In genomic region chr7:121489440-121489839, GRCh38 we compare ENCODE assay signal across 24 cellular contexts.
"Had no signal": no experiment of that assay in that cellular context is flagged by ENCODE, and none has a peak within 500 bp of the region (broad histone marks: within the 10 kb centered on the region; RNA-seq: fewer than 3 reads in every experiment).

No MANE protein-coding gene starts in this region.

- H3K4me3 Mint-ChIP-seq: mesothelial cell of epicardium; naive B cell; naive thymus-derived CD8-positive, alpha-beta T cell had no signal

- H3K4me3 ChIP-seq: coronary artery, dorsolateral prefrontal cortex, esophagus muscularis mucosa, gastrocnemius medialis, heart right ventricle, left lung, lower lobe of right lung, mucosa of descending colon had no signal

- H3K36me3 Mint-ChIP-seq: mesothelial cell of epicardium; naive B cell; naive thymus-derived CD8-positive, alpha-beta T cell had no signal

- H3K27me3 ChIP-seq: dorsolateral prefrontal cortex, esophagus muscularis mucosa, foreskin keratinocyte, gastrocnemius medialis, heart right ventricle, left lung had no signal

- H3K4me1 ChIP-seq: foreskin keratinocyte, gastrocnemius medialis, left lung, lower lobe of right lung had no signal

- H3K9me3 Mint-ChIP-seq: naive B cell; naive thymus-derived CD8-positive, alpha-beta T cell had no signal

- DNase-seq: dermis blood vessel endothelial cell; dorsolateral prefrontal cortex; effector CD4-positive, alpha-beta T cell; effector memory CD4-positive, alpha-beta T cell; foreskin keratinocyte; gastrocnemius medialis; glutamatergic neuron; head of caudate nucleus; heart right ventricle; hippocampal formation; left cardiac atrium; left lung; left ventricle myocardium superior; lower lobe of right lung; mesenchymal stem cell; mucosa of descending colon; naive B cell; naive thymus-derived CD8-positive, alpha-beta T cell had no signal

- ATAC-seq: foreskin keratinocyte; gastrocnemius medialis; heart right ventricle; left cardiac atrium; left lung; left ventricle myocardium superior; lower lobe of right lung; mucosa of descending colon; naive thymus-derived CD8-positive, alpha-beta T cell had no signal

- H3K36me3 ChIP-seq: esophagus muscularis mucosa, gastrocnemius medialis, heart right ventricle, left lung, lower lobe of right lung had no signal

- H3K27ac Mint-ChIP-seq: mesothelial cell of epicardium; naive B cell; naive thymus-derived CD8-positive, alpha-beta T cell had no signal

- FAIRE-seq: endothelial cell of umbilical vein, islet of Langerhans, keratinocyte had no signal

- H3K9me3 ChIP-seq: esophagus muscularis mucosa, gastrocnemius medialis, heart right ventricle, left lung, lower lobe of right lung, mucosa of descending colon had no signal

- H3K4me1 Mint-ChIP-seq: naive B cell; naive thymus-derived CD8-positive, alpha-beta T cell had no signal

- H3K27ac ChIP-seq: coronary artery, dorsolateral prefrontal cortex, esophagus muscularis mucosa, foreskin keratinocyte, gastrocnemius medialis, heart right ventricle, left lung, lower lobe of right lung had no signal
